Comparison of ENCODE assay signal across 8 cellular contexts in genomic region chr21:39349211-39350093, GRCh38. TPM values are rescaled to one million over a fixed set of nuclear protein-coding genes. Genes with fewer than 3 reads are reported as not detected.
DNase-seq lines count a peak whose midpoint lies in the region; ATAC-seq and TF ChIP-seq lines count a peak whose summit lies in the region.

No MANE protein-coding gene starts in this region.

- no peaks in the 10 kb centered on the region for H3K27me3 ChIP-seq in dorsolateral prefrontal cortex

- ATAC-seq in GM19438 (IDR thresholded peaks at IDR 0.05; ENCODE audit: low read depth, unreplicated experiment), result peak; percentile 76
- ATAC-seq in HG03571 (IDR thresholded peaks at IDR 0.05; ENCODE audit: unreplicated experiment), result peak; percentile 79

- intact Hi-C loops in dorsolateral prefrontal cortex (cut with DNase I), result loop anchor here (1.0 to 5.0 kb wide), 6 partner anchors 31 to 167 kb away; partner anchors contain the start of genes BRWD1 (in 1 of the 2) and PSMG1 (in 1 of the 2)
- intact Hi-C loops in lower leg skin (cut with DNase I; ENCODE audit: low total_unique reads), result no loop called here

- no peak for TF ChIP-seq POLR2A in lower leg skin (IDR thresholded peaks at IDR 0.05)

- peak overlapping the region; percentile 60 to 96 (median 90) for H3K27ac ChIP-seq in dorsolateral prefrontal cortex

- TF ChIP-seq CTCF in dorsolateral prefrontal cortex (IDR thresholded peaks at IDR 0.05 in 54 of 56, conservative IDR thresholded peaks at IDR 0.05 in 2 of 56; ENCODE audit: low read depth in 1 of 56, partially characterized antibody in 56 of 56) (peak in 7 of 56 donors; percentile 9 to 23 (median 15)), lower leg skin (IDR thresholded peaks at IDR 0.05) (no peak)

- DNase-seq in CD1c-positive myeloid dendritic cell (ENCODE audit: extremely low spot score), result peak; percentile 97
- DNase-seq in NCI-H774 (lab: John Stamatoyannopoulos, UW), result peak; percentile 96
- DNase-seq in activated CD4-positive, alpha-beta T cell treated with anti-CD3 and anti-CD28 coated beads, Interleukin-2, amount 50 U/mL, for 48 hours, result peak; percentile 97 to 98
- peak; percentile 95 to 97 (median 97) for DNase-seq in dorsolateral prefrontal cortex
- peak; percentile 95 to 99 for DNase-seq in lower leg skin (ENCODE audit: low spot score in 2 of 2)
- peak; percentile 95 to 97 for DNase-seq in stimulated activated CD4-positive, alpha-beta T cell treated with anti-CD3 and anti-CD28 coated beads, Interleukin-4, amount 100 ng/mL, for 4 hours

- H3K4me3 ChIP-seq in dorsolateral prefrontal cortex (peak overlapping the region; percentile 51 to 98 (median 78)), lower leg skin (ENCODE audit: low read depth, poor library complexity, severe bottlenecking) (peak overlapping the region; percentile 36)

- 9 to 17% methylated on average over 23 to 35 of the region's 56 CpGs for WGBS in lower leg skin, 2 donors

RNA-seq across cellular contexts. Expression of gene HMGN1, which starts 0.6 kb away (rescaled TPM):
- total RNA-seq in dorsolateral prefrontal cortex, result 100 to 1,000 TPM in 15 of 120 experiments, 10 to 100 TPM in 105; 46.0 to 116 (median 78.8) TPM
- 100 to 1,000 TPM; 103 to 126 (median 111) TPM for total RNA-seq in lower leg skin

RNA-seq across cellular contexts. Expression of gene BRWD1, which starts 36.0 kb away (rescaled TPM):
- 100 to 1,000 TPM in 105 of 120 experiments, 10 to 100 TPM in 15; 78.6 to 146 (median 112) TPM for total RNA-seq in dorsolateral prefrontal cortex
- 10 to 100 TPM; 42.2 to 57.2 (median 52.6) TPM for total RNA-seq in lower leg skin

Comparison
In these comparisons a context has a peak if more than half of its experiments do, and no peak if none do; other contexts are left out.
1. Peak in every context shown above with its lines: DNase-seq, ATAC-seq, H3K4me3 ChIP-seq and H3K27ac ChIP-seq.